14 cellular contexts compared by ENCODE assay signal in the genomic region with DNA sequence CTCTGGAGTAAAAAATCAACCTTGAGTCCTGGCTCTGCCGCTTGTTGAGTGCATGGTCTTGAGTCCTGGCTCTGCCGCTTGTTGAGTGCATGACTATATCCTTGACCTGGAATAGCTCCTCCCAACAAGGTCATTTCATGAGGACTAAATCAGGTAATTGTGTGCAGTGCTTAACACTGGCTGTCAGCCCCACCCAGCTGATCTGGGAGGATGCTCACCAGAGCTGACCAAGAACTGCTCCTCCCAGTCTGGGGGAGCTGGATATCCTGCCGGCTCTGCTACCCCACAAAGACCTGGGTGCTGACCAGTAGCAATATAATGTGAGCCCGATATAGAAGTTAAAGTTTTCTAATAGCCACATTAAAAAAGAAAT. TPM values are rescaled to one million over a fixed set of nuclear protein-coding genes. Genes with fewer than 3 reads are reported as not detected.
A peak's percentile ranks its signal among the peaks of the same experiment; 100 is the strongest.
DNase-seq lines count a peak whose midpoint lies in the region; ATAC-seq and TF ChIP-seq lines count a peak whose summit lies in the region.
"Had no signal": no experiment of that assay in that cellular context is flagged by ENCODE, and none has a peak within 500 bp of the region (broad histone marks: within the 10 kb centered on the region; RNA-seq: fewer than 3 reads in every experiment).

No MANE protein-coding gene starts in this region.

- H3K27ac Mint-ChIP-seq in glutamatergic neuron (ENCODE audit: unreplicated experiment): peak overlapping the region; percentile 43
- H3K27ac Mint-ChIP-seq: CD8-positive, alpha-beta T cell had no signal

- WGBS in aorta, 2 donors: 94 to 95% methylated on average over 4 of the region's 4 CpGs

- intact Hi-C loops in aorta (cut with DNase I): no loop called here

- peaks cover 27% of the 10 kb centered on the region for H3K4me1 Mint-ChIP-seq in glutamatergic neuron (ENCODE audit: low read depth, unreplicated experiment)
- H3K4me1 Mint-ChIP-seq: CD14-positive monocyte, H9 had no signal

- no peaks in the 10 kb centered on the region for H3K36me3 ChIP-seq in mucosa of stomach (ENCODE audit: control insufficient read depth, insufficient read depth, low read length)
- peaks cover 0 to 9% of the 10 kb centered on the region in 2 donors for H3K36me3 ChIP-seq in aorta (ENCODE audit: control insufficient read depth in 1 of 2, insufficient read depth in 2 of 2, low read length in 1 of 2)

- TF ChIP-seq CTCF in glutamatergic neuron (IDR thresholded peaks at IDR 0.05; ENCODE audit: partially characterized antibody, unreplicated experiment): no peak

- no peaks in the 10 kb centered on the region for H3K27me3 ChIP-seq in mucosa of stomach (ENCODE audit: control insufficient read depth, insufficient read depth, low read length)
- no peaks in the 10 kb centered on the region for H3K27me3 ChIP-seq in aorta (ENCODE audit: control insufficient read depth in 1 of 2, insufficient read depth in 2 of 2, low read length in 1 of 2)

- peak; percentile 3 for DNase-seq in NCI-H2227 (lab: John Stamatoyannopoulos, UW; ENCODE audit: unreplicated experiment)
- no peak for DNase-seq in NCI-H2227 treated with DMSO at 0.1 percent for 48 hours (lab: John Stamatoyannopoulos, UW)
- no peak for DNase-seq in glutamatergic neuron
- DNase-seq in aorta: peak; percentile 27 to 35
- no peak for DNase-seq in amygdala (lab: John Stamatoyannopoulos, UW)
- DNase-seq in HPDE6-E6E7 (ENCODE audit: extremely low spot score): no peak
- DNase-seq: CD8-positive, alpha-beta T cell; COR-L47; GF-D8; GOT3 had no signal

- H3K9me3 Mint-ChIP-seq in glutamatergic neuron (ENCODE audit: unreplicated experiment): peaks cover 8% of the 10 kb centered on the region
- H3K9me3 Mint-ChIP-seq: CD14-positive monocyte; CD8-positive, alpha-beta T cell; H9 had no signal

- H3K9ac ChIP-seq in mucosa of stomach (ENCODE audit: low read length): peak overlapping the region; percentile 31

- H3K27me3 Mint-ChIP-seq in glutamatergic neuron (ENCODE audit: unreplicated experiment): peaks cover 13% of the 10 kb centered on the region

- no peak for ATAC-seq in aorta (ENCODE audit: low FRiP score)
- ATAC-seq: CD8-positive, alpha-beta T cell had no signal

- no peak overlapping the region for H3K27ac ChIP-seq in aorta (ENCODE audit: low read depth in 1 of 2, low read length in 2 of 2)
- H3K27ac ChIP-seq: 22Rv1 had no signal

- no peak overlapping the region for H3K4me3 Mint-ChIP-seq in glutamatergic neuron (ENCODE audit: unreplicated experiment)
- H3K4me3 Mint-ChIP-seq: CD14-positive monocyte; CD8-positive, alpha-beta T cell; H9 had no signal

- no peaks in the 10 kb centered on the region for H3K9me3 ChIP-seq in mucosa of stomach (ENCODE audit: control insufficient read depth, low read length)
- H3K9me3 ChIP-seq in aorta (ENCODE audit: control insufficient read depth, low read length): no peaks in the 10 kb centered on the region

- peaks cover 6% of the 10 kb centered on the region for H3K36me3 Mint-ChIP-seq in glutamatergic neuron (ENCODE audit: unreplicated experiment)

- no peak overlapping the region for H3K4me3 ChIP-seq in mucosa of stomach (ENCODE audit: low read length)
- H3K4me3 ChIP-seq in aorta (ENCODE audit: low read length in 2 of 2): no peak overlapping the region

- H3K4me1 ChIP-seq in mucosa of stomach (ENCODE audit: control insufficient read depth, insufficient read depth, low read length) (peaks cover 5% of the 10 kb centered on the region), aorta (ENCODE audit: control insufficient read depth in 1 of 2, insufficient read depth in 2 of 2, low read length in 2 of 2) (no peaks in the 10 kb centered on the region)

RNA-seq across cellular contexts. Expression of gene LGALS9, which starts 20.7 kb away (rescaled TPM):
- total RNA-seq in glutamatergic neuron (ENCODE audit: unreplicated experiment): 6.5 TPM
- total RNA-seq in aorta: 10 to 100 TPM; 61.0 to 64.0 TPM
- polyA plus RNA-seq in aorta: 10 to 100 TPM; 26.8 to 47.1 TPM

Comparison
In these comparisons a context has a peak if more than half of its experiments do, and no peak if none do; other contexts are left out.
1. DNase-seq: peak in NCI-H2227 (single experiment) and aorta (2 of 2); none in NCI-H2227 treated with DMSO at 0.1 percent for 48 hours (single experiment), glutamatergic neuron (single experiment), amygdala (0 of 56) and HPDE6-E6E7 (single experiment).